ENCODE assay signal across 20 cellular contexts in the genomic region with DNA sequence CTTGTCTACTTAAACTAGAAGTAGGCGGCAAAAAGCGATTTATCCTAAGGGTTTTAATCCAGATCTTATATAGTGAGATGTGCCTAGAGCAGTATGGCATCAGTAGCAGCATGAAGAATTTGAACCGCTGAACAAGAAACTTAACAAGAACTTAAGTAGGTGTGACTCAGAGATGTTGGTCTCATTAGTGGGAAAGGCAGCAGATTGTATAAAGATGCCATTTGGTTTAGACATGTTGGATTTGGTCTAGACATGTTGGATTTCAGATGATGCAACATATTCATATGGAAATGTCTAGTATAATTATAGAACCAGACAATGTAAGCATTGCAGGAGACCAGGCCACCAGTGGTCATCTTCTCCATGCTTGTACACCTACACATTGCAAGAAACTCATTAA. TPM values are rescaled to one million over a fixed set of nuclear protein-coding genes. Genes with fewer than 3 reads are reported as not detected.
"Had no signal": no experiment of that assay in that cellular context is flagged by ENCODE, and none has a peak within 500 bp of the region (broad histone marks: within the 10 kb centered on the region; RNA-seq: fewer than 3 reads in every experiment).

No MANE protein-coding gene starts in this region.

- ATAC-seq: activated naive CD4-positive, alpha-beta T cell treated with anti-CD3 and anti-CD28 coated beads, Interleukin-2, amount 50 U/mL, for 72 hours; effector memory CD8-positive, alpha-beta T cell; natural killer cell treated with Interleukin-12 subunit alpha and Interleukin-12 subunit beta and Interleukin-15 and Interleukin-18, amount 100 ng/mL, for 72 hours; stimulated activated memory B cell treated with anti-CD40 and anti-IgM and Interleukin-4, amounts not matched to agents 10 μg/mL and 1 μg/mL and 100 μg/mL, for 72 hours; T-cell had no signal

- H3K27me3 Mint-ChIP-seq: activated T-cell treated with anti-CD3 and anti-CD28 coated beads, Interleukin-2, amount 50 U/mL, for 24 hours; brain; effector memory CD8-positive, alpha-beta T cell; stimulated activated memory B cell treated with anti-CD40 and anti-IgM and Interleukin-4, amounts not matched to agents 10 μg/mL and 1 μg/mL and 100 μg/mL, for 72 hours had no signal

- H3K27ac Mint-ChIP-seq: activated naive CD4-positive, alpha-beta T cell treated with anti-CD3 and anti-CD28 coated beads, Interleukin-2, amount 50 U/mL, for 72 hours; activated T-cell treated with anti-CD3 and anti-CD28 coated beads, Interleukin-2, amount 50 U/mL, for 24 hours; brain; effector memory CD8-positive, alpha-beta T cell; natural killer cell treated with Interleukin-12 subunit alpha and Interleukin-12 subunit beta and Interleukin-15 and Interleukin-18, amount 100 ng/mL, for 72 hours; stimulated activated memory B cell treated with anti-CD40 and anti-IgM and Interleukin-4, amounts not matched to agents 10 μg/mL and 1 μg/mL and 100 μg/mL, for 72 hours; T-cell had no signal

- H3K9me3 Mint-ChIP-seq: activated T-cell treated with anti-CD3 and anti-CD28 coated beads, Interleukin-2, amount 50 U/mL, for 24 hours; brain had no signal

- DNase-seq: activated CD4-positive, alpha-beta T cell treated with anti-CD3 and anti-CD28 coated beads for 1 hour; activated CD4-positive, alpha-beta T cell treated with anti-CD3 and anti-CD28 coated beads, Interleukin-2, amount 50 U/mL, for 48 hours; activated gamma-delta T cell; activated T-cell treated with anti-CD3 and anti-CD28 coated beads, Interleukin-2, amount 50 U/mL, for 24 hours; cerebellar nuclear complex; dermis blood vessel endothelial cell; effector memory CD8-positive, alpha-beta T cell; hypothalamus; kidney glomerular epithelial cell; retina; stimulated activated CD4-positive, alpha-beta T cell treated with anti-CD3 and anti-CD28 coated beads, Interleukin-2, amount 100 ng/mL, for 48 hours; T-cell; T-helper 9 cell had no signal

- H3K4me1 Mint-ChIP-seq: brain; stimulated activated memory B cell treated with anti-CD40 and anti-IgM and Interleukin-4, amounts not matched to agents 10 μg/mL and 1 μg/mL and 100 μg/mL, for 72 hours; T-cell had no signal

- H3K36me3 Mint-ChIP-seq: brain; natural killer cell treated with Interleukin-12 subunit alpha and Interleukin-12 subunit beta and Interleukin-15 and Interleukin-18, amount 100 ng/mL, for 72 hours; stimulated activated memory B cell treated with anti-CD40 and anti-IgM and Interleukin-4, amounts not matched to agents 10 μg/mL and 1 μg/mL and 100 μg/mL, for 72 hours; T-cell had no signal

- H3K4me3 Mint-ChIP-seq: activated T-cell treated with anti-CD3 and anti-CD28 coated beads, Interleukin-2, amount 50 U/mL, for 24 hours; brain; effector memory CD8-positive, alpha-beta T cell; natural killer cell treated with Interleukin-12 subunit alpha and Interleukin-12 subunit beta and Interleukin-15 and Interleukin-18, amount 100 ng/mL, for 72 hours; stimulated activated memory B cell treated with anti-CD40 and anti-IgM and Interleukin-4, amounts not matched to agents 10 μg/mL and 1 μg/mL and 100 μg/mL, for 72 hours; T-cell had no signal

RNA-seq across cellular contexts. Expression of gene ZP4, which starts 42.1 kb away (rescaled TPM):
- total RNA-seq: activated naive CD4-positive, alpha-beta T cell treated with anti-CD3 and anti-CD28 coated beads, Interleukin-2, amount 50 U/mL, for 72 hours; dermis blood vessel endothelial cell; lower leg skin; mesenteric fat pad; natural killer cell treated with Interleukin-12 subunit alpha and Interleukin-12 subunit beta and Interleukin-15 and Interleukin-18, amount 100 ng/mL, for 72 hours; T-cell; ureter had no signal
